Comparison of ENCODE assay signal across 8 cellular contexts in genomic region chr19:43826787-43827754, GRCh38. TPM values are rescaled to one million over a fixed set of nuclear protein-coding genes. Genes with fewer than 3 reads are reported as not detected.
DNase-seq lines count a peak whose midpoint lies in the region; ATAC-seq lines count a peak whose summit lies in the region.

Gene ZNF283 (plus strand): TSS chr19:43827321. CDS start chr19:43833505, 6,184 bp downstream.

- H3K4me3 Mint-ChIP-seq in activated CD4-positive, alpha-beta T cell treated with anti-CD3 and anti-CD28 coated beads, Interleukin-2, amount 10 ng/mL, durations not matched to agents 24 days and 14 days = peak within 1 kb of the TSS; percentile 87

- H3K4me1 Mint-ChIP-seq in activated CD4-positive, alpha-beta T cell treated with anti-CD3 and anti-CD28 coated beads, Interleukin-2, amount 10 ng/mL, durations not matched to agents 24 days and 14 days = peaks cover 13% of the 10 kb centered on the region

- peaks cover 11% of the 10 kb centered on the region for H3K27me3 Mint-ChIP-seq in activated CD4-positive, alpha-beta T cell treated with anti-CD3 and anti-CD28 coated beads, Interleukin-2, amount 10 ng/mL, durations not matched to agents 24 days and 14 days

- peak; percentile 43 for DNase-seq in 8988T
- peak; percentile 81 to 85 for DNase-seq in NCI-H524 (lab: John Stamatoyannopoulos, UW)
- DNase-seq in activated CD4-positive, alpha-beta T cell treated with anti-CD3 and anti-CD28 coated beads, Interleukin-2, amount 10 ng/mL, durations not matched to agents 24 days and 14 days = peak; percentile 95
- peak; percentile 84 for DNase-seq in dermis blood vessel endothelial cell
- DNase-seq in left lobe of liver (ENCODE audit: low spot score) = peak; percentile 92
- DNase-seq in stimulated activated CD4-positive, alpha-beta T cell treated with anti-CD3 and anti-CD28 coated beads, Interleukin-1b, Interleukin-23, amount 100 ng/mL, for 48 hours = peak; percentile 88

- H3K36me3 Mint-ChIP-seq in activated CD4-positive, alpha-beta T cell treated with anti-CD3 and anti-CD28 coated beads, Interleukin-2, amount 10 ng/mL, durations not matched to agents 24 days and 14 days (ENCODE audit: low read depth) = peaks cover 38% of the 10 kb centered on the region

- peak within 1 kb of the TSS; percentile 42 for H3K27ac Mint-ChIP-seq in activated CD4-positive, alpha-beta T cell treated with anti-CD3 and anti-CD28 coated beads, Interleukin-2, amount 10 ng/mL, durations not matched to agents 24 days and 14 days

- ATAC-seq in GM18520 (IDR thresholded peaks at IDR 0.05; ENCODE audit: unreplicated experiment) (peak; percentile 83), HG03280 (IDR thresholded peaks at IDR 0.05; ENCODE audit: unreplicated experiment) (peak; percentile 85), left lobe of liver (peak; percentile 100)

- intact Hi-C loops in activated CD4-positive, alpha-beta T cell treated with anti-CD3 and anti-CD28 coated beads, Interleukin-2, amount 10 ng/mL, durations not matched to agents 24 days and 14 days (cut with micrococcal nuclease) = loop anchor here (1.0 to 10.0 kb wide), 4 partner anchors 108 to 268 kb away; partner anchors contain the start of genes ZNF221, ZNF224, ZNF230 and ZNF45

- peaks cover 26% of the 10 kb centered on the region for H3K9me3 Mint-ChIP-seq in activated CD4-positive, alpha-beta T cell treated with anti-CD3 and anti-CD28 coated beads, Interleukin-2, amount 10 ng/mL, durations not matched to agents 24 days and 14 days

RNA-seq across cellular contexts. Expression of gene ZNF283, which starts in this region (rescaled TPM):
- total RNA-seq in activated CD4-positive, alpha-beta T cell treated with anti-CD3 and anti-CD28 coated beads, Interleukin-2, amount 10 ng/mL, durations not matched to agents 24 days and 14 days = 4.0 and 5.7 TPM in 2 replicates
- total RNA-seq in dermis blood vessel endothelial cell (10.9 and 11.1 TPM in 2 replicates), left lobe of liver (2.6 TPM)

Comparison
In these comparisons a context has a peak if more than half of its experiments do, and no peak if none do; other contexts are left out.
1. Peak in every context shown above with its lines: DNase-seq and ATAC-seq.
2. DNase-seq: peak in every context shown above with its lines; median percentile 95 in activated CD4-positive, alpha-beta T cell treated with anti-CD3 and anti-CD28 coated beads, Interleukin-2, amount 10 ng/mL, durations not matched to agents 24 days and 14 days; 92 in left lobe of liver; 88 in stimulated activated CD4-positive, alpha-beta T cell treated with anti-CD3 and anti-CD28 coated beads, Interleukin-1b, Interleukin-23, amount 100 ng/mL, for 48 hours; 84 in dermis blood vessel endothelial cell; 83 in NCI-H524; 43 in 8988T.